ENCODE assay signal across 17 cellular contexts in the genomic region with DNA sequence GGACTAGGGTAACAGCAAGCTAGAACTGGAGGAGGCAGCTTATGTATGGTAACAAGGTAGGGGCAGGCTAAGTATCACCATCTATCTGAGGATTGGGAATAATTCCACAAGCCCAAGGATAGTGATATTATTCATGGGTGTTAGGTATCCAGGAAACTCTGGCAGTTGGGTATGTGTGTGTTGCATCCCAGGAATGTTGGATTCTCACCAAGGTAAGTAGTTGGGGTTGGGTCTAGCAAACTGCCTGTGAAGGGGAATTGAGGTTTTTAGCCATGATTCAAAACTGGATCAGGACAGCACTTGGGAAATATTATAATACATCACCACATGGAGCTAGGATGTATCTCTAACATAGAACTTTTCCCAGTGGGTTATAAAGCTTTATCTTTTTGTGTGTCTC.
"Had no signal": no experiment of that assay in that cellular context is flagged by ENCODE, and none has a peak within 500 bp of the region (broad histone marks: within the 10 kb centered on the region; RNA-seq: fewer than 3 reads in every experiment).

No MANE protein-coding gene starts in this region.

- H3K9me3 ChIP-seq: body of pancreas, gastrocnemius medialis, neutrophil, right atrium auricular region, thyroid gland had no signal

- DNase-seq: activated CD4-positive, CD25-positive, alpha-beta regulatory T cell treated with anti-CD3 and anti-CD28 coated beads, Interleukin-2, amount 50 U/mL, for 72 hours; activated naive CD4-positive, alpha-beta T cell; activated naive CD8-positive, alpha-beta T cell treated with anti-CD3 and anti-CD28 coated beads, Interleukin-2, amount 50 U/mL, for 24 hours; activated T-cell treated with anti-CD3 and anti-CD28 coated beads for 4 hours; body of pancreas; cortex of kidney; effector memory CD4-positive, alpha-beta T cell; gastrocnemius medialis; heart right ventricle; kidney; mesenchymal stem cell; natural killer cell; posterior cingulate gyrus; stimulated activated CD4-positive, alpha-beta T cell treated with anti-CD3 and anti-CD28 coated beads, Interleukin-2, amount 100 ng/mL, for 48 hours; thyroid gland had no signal

- H3K36me3 ChIP-seq: gastrocnemius medialis, heart right ventricle, neutrophil, right atrium auricular region, thyroid gland had no signal

- H3K4me3 ChIP-seq: body of pancreas, gastrocnemius medialis, heart right ventricle, right atrium auricular region, thyroid gland had no signal

- FAIRE-seq: kidney had no signal

- H3K27me3 ChIP-seq: body of pancreas, gastrocnemius medialis, heart right ventricle, neutrophil, right atrium auricular region, thyroid gland had no signal

- H3K4me1 ChIP-seq: body of pancreas, gastrocnemius medialis, heart right ventricle, right atrium auricular region, thyroid gland had no signal
